Comparison of ENCODE assay signal across 26 cellular contexts in genomic region chrX:92249125-92249524, GRCh38.
DNase-seq lines count a peak whose midpoint lies in the region; ATAC-seq, FAIRE-seq and TF ChIP-seq lines count a peak whose summit lies in the region.
"Had no signal": no experiment of that assay in that cellular context is flagged by ENCODE, and none has a peak within 500 bp of the region (broad histone marks: within the 10 kb centered on the region; RNA-seq: fewer than 3 reads in every experiment).

No MANE protein-coding gene starts in this region.

- no peak overlapping the region for H3K27ac Mint-ChIP-seq in astrocyte (ENCODE audit: unreplicated experiment)
- H3K27ac Mint-ChIP-seq: CD4-positive, alpha-beta T cell; CD8-positive, alpha-beta T cell had no signal

- H3K9ac ChIP-seq in astrocyte (ENCODE audit: low read length) (no peak overlapping the region), neural cell (ENCODE audit: low read length) (no peak overlapping the region)
- H3K9ac ChIP-seq: BLaER1 treated with 17β-estradiol and CSF1 and Interleukin-3, amounts not matched to agents 10 nM and 100 nM had no signal

- ATAC-seq in left lobe of liver, result no peak
- ATAC-seq in GM19023 (IDR thresholded peaks at IDR 0.05; ENCODE audit: unreplicated experiment), result no peak
- ATAC-seq: CD8-positive, alpha-beta T cell; GM12878 had no signal

- H3K9me3 ChIP-seq in astrocyte (ENCODE audit: insufficient read depth, low read depth, low read length) (no peaks in the 10 kb centered on the region), neural cell (ENCODE audit: low read length) (no peaks in the 10 kb centered on the region)
- H3K9me3 ChIP-seq: BLaER1 treated with 17β-estradiol and CSF1 and Interleukin-3, amounts not matched to agents 10 nM and 100 nM; Caco-2 had no signal

- no peaks in the 10 kb centered on the region for H3K4me1 ChIP-seq in astrocyte (ENCODE audit: insufficient read depth, low read length)
- H3K4me1 ChIP-seq: BLaER1 treated with 17β-estradiol and CSF1 and Interleukin-3, amounts not matched to agents 10 nM and 100 nM; Caco-2 had no signal

- H3K9me2 ChIP-seq in neural cell (ENCODE audit: insufficient read depth, low read length), result no peaks in the 10 kb centered on the region

- H2AFZ ChIP-seq in astrocyte (ENCODE audit: low read depth, low read length) (no peak overlapping the region), neural cell (ENCODE audit: low read depth, low read length) (no peak overlapping the region)

- no peaks in the 10 kb centered on the region for H3F3A ChIP-seq in neural cell (ENCODE audit: insufficient read depth, low read length, poor library complexity, severe bottlenecking)

- peak; percentile 24 for TF ChIP-seq EP300 in neural cell (conservative IDR thresholded peaks at IDR 0.05; ENCODE audit: poor library complexity, severe bottlenecking)

- no peak overlapping the region for H3K4me3 ChIP-seq in LNCaP clone FGC (ENCODE audit: low read depth, low read length)
- H3K4me3 ChIP-seq in astrocyte (ENCODE audit: insufficient read depth, low read depth, low read length), result no peak overlapping the region
- H3K4me3 ChIP-seq in neural cell (ENCODE audit: low read length), result no peak overlapping the region
- H3K4me3 ChIP-seq: BLaER1 treated with 17β-estradiol and CSF1 and Interleukin-3, amounts not matched to agents 10 nM and 100 nM; GM12878 had no signal

- H3K79me2 ChIP-seq in astrocyte (ENCODE audit: insufficient read depth, low read length) (no peaks in the 10 kb centered on the region), neural cell (replicated peaks; ENCODE audit: insufficient read depth, low read length) (no peaks in the 10 kb centered on the region)

- H3K4me2 ChIP-seq in astrocyte (ENCODE audit: low read length) (no peak overlapping the region), neural cell (ENCODE audit: low read length) (no peak overlapping the region)
- H3K4me2 ChIP-seq: BLaER1 treated with 17β-estradiol and CSF1 and Interleukin-3, amounts not matched to agents 10 nM and 100 nM had no signal

- DNase-seq in LNCaP clone FGC (ENCODE audit: low read depth) (peak; percentile 56), astrocyte (ENCODE audit: low read depth) (no peak), glomerular visceral epithelial cell (ENCODE audit: extremely low spot score) (no peak), mucosa of gallbladder (ENCODE audit: low spot score) (no peak), left lobe of liver (ENCODE audit: low spot score) (no peak)
- DNase-seq: 8988T; ACHN; Caco-2; Calu3; CD4-positive, alpha-beta T cell; CD8-positive, alpha-beta T cell; DMS 273 treated with DMSO at 0.1 percent for 48 hours; DMS153; DMS53; DMS79; DND-41; EL; GDM1 had no signal

- no peaks in the 10 kb centered on the region for H3K36me3 Mint-ChIP-seq in astrocyte (ENCODE audit: low read depth, unreplicated experiment)
- H3K36me3 Mint-ChIP-seq: CD8-positive, alpha-beta T cell had no signal

- H3K27me3 Mint-ChIP-seq in astrocyte (ENCODE audit: low read depth, unreplicated experiment), result no peaks in the 10 kb centered on the region
- H3K27me3 Mint-ChIP-seq: CD4-positive, alpha-beta T cell had no signal

- H4K20me1 ChIP-seq in astrocyte (ENCODE audit: insufficient read depth, low read length), result no peaks in the 10 kb centered on the region
- no peaks in the 10 kb centered on the region for H4K20me1 ChIP-seq in neural cell (ENCODE audit: insufficient read depth)
- H4K20me1 ChIP-seq: BLaER1 treated with 17β-estradiol and CSF1 and Interleukin-3, amounts not matched to agents 10 nM and 100 nM had no signal

- H3K27ac ChIP-seq in astrocyte (ENCODE audit: low read depth, low read length), result no peak overlapping the region
- no peak overlapping the region for H3K27ac ChIP-seq in neural cell (ENCODE audit: low read length)
- H3K27ac ChIP-seq: BLaER1 treated with 17β-estradiol and CSF1 and Interleukin-3, amounts not matched to agents 10 nM and 100 nM had no signal

- FAIRE-seq in astrocyte (lab: Jason Lieb, UNC), result peak; percentile 83
- FAIRE-seq: A204.1, GM12878, GM12892, GM18507, GM19239 had no signal

- no peak for TF ChIP-seq CTCF in LNCaP clone FGC (IDR thresholded peaks at IDR 0.05; ENCODE audit: control insufficient read depth, extremely low read depth, insufficient read depth)
- TF ChIP-seq CTCF in astrocyte (IDR thresholded peaks at IDR 0.05; ENCODE audit: insufficient read depth, low read depth, low read length), result no peak
- TF ChIP-seq CTCF in neural cell (IDR thresholded peaks at IDR 0.05; ENCODE audit: poor library complexity, severe bottlenecking), result no peak

- peaks cover under 1% of the 10 kb centered on the region for H3K9me3 Mint-ChIP-seq in astrocyte (ENCODE audit: unreplicated experiment)
- H3K9me3 Mint-ChIP-seq: CD4-positive, alpha-beta T cell had no signal

- TF ChIP-seq RAD21 in neural cell (conservative IDR thresholded peaks at IDR 0.05), result no peak

- no peaks in the 10 kb centered on the region for H3K27me3 ChIP-seq in astrocyte (ENCODE audit: insufficient read depth, low read length)
- no peaks in the 10 kb centered on the region for H3K27me3 ChIP-seq in neural cell (ENCODE audit: insufficient read depth, low read depth, low read length)

- no peaks in the 10 kb centered on the region for H3K36me3 ChIP-seq in astrocyte (ENCODE audit: insufficient read depth, low read length)
- no peaks in the 10 kb centered on the region for H3K36me3 ChIP-seq in neural cell (ENCODE audit: insufficient read depth, low read length)
- H3K36me3 ChIP-seq: BLaER1 treated with 17β-estradiol and CSF1 and Interleukin-3, amounts not matched to agents 10 nM and 100 nM had no signal

- no peak overlapping the region for H3K4me3 Mint-ChIP-seq in astrocyte (ENCODE audit: unreplicated experiment)
- H3K4me3 Mint-ChIP-seq: CD4-positive, alpha-beta T cell; CD8-positive, alpha-beta T cell had no signal

- peaks cover 4% of the 10 kb centered on the region for H3K4me1 Mint-ChIP-seq in astrocyte (ENCODE audit: low read depth, unreplicated experiment)

TF ChIP-seq in neural cell, 6 proteins besides CTCF, POLR2A, EP300 and RAD21:
- TF ChIP-seq EZH2 (IDR thresholded peaks at IDR 0.05; ENCODE audit: borderline replicate concordance, insufficient read depth, low read length, poor library complexity, severe bottlenecking), result no peak
- no peak for TF ChIP-seq REST (IDR thresholded peaks at IDR 0.05; ENCODE audit: borderline replicate concordance)
- no peak for TF ChIP-seq MXI1 (conservative IDR thresholded peaks at IDR 0.05; ENCODE audit: poor library complexity, severe bottlenecking)
- no peak for TF ChIP-seq SMC3 (conservative IDR thresholded peaks at IDR 0.05; ENCODE audit: poor library complexity)
- TF ChIP-seq TAF1 (IDR thresholded peaks at IDR 0.05; ENCODE audit: low read depth), result no peak
- TF ChIP-seq POLR2AphosphoS5 (IDR thresholded peaks at IDR 0.05), result no peak
